In genomic region chr5:77424921-77425320, GRCh38 we compare ENCODE assay signal across 16 cellular contexts.
DNase-seq lines count a peak whose midpoint lies in the region; ATAC-seq and TF ChIP-seq lines count a peak whose summit lies in the region.
"Had no signal": no experiment of that assay in that cellular context is flagged by ENCODE, and none has a peak within 500 bp of the region (broad histone marks: within the 10 kb centered on the region; RNA-seq: fewer than 3 reads in every experiment).

No MANE protein-coding gene starts in this region.

- CTCF ChIA-PET in activated CD8-positive, alpha-beta T cell treated with anti-CD3 and anti-CD28 coated beads for 36 hours (lab: Charles Lee), result no interaction called here
- CTCF ChIA-PET in activated CD8-positive, alpha-beta T cell treated with anti-CD3 and anti-CD28 coated beads, Interleukin-2, amount 10 ng/mL, durations not matched to agents 7 days and 5 days (lab: Charles Lee), result no interaction called here
- CTCF ChIA-PET in Caco-2 (lab: Charles Lee), result no interaction called here

- peak overlapping the region; percentile 73 to 94 for H3K27ac ChIP-seq in thoracic aorta
- H3K27ac ChIP-seq: BLaER1 had no signal

- peaks cover 3% of the 10 kb centered on the region for H3K4me1 Mint-ChIP-seq in activated CD8-positive, alpha-beta T cell treated with anti-CD3 and anti-CD28 coated beads for 36 hours (ENCODE audit: low read depth)
- H3K4me1 Mint-ChIP-seq in activated CD8-positive, alpha-beta T cell treated with anti-CD3 and anti-CD28 coated beads, Interleukin-2, amount 10 ng/mL, durations not matched to agents 7 days and 5 days (ENCODE audit: low read depth), result peaks cover 3% of the 10 kb centered on the region
- H3K4me1 Mint-ChIP-seq in Caco-2 (ENCODE audit: low read depth, unreplicated experiment) (peaks cover 39% of the 10 kb centered on the region), mesothelial cell of epicardium (peaks cover 31% of the 10 kb centered on the region)
- H3K4me1 Mint-ChIP-seq: CD8-positive, alpha-beta memory T cell had no signal

- TF ChIP-seq CTCF in activated CD8-positive, alpha-beta T cell treated with anti-CD3 and anti-CD28 coated beads for 36 hours (IDR thresholded peaks at IDR 0.05), result no peak
- TF ChIP-seq CTCF in Caco-2 (IDR thresholded peaks at IDR 0.05; ENCODE audit: insufficient read depth in 1 of 2, low read depth in 1 of 2, low read length in 1 of 2, severe bottlenecking in 1 of 2, unreplicated experiment in 1 of 2) (no peak), mesothelial cell of epicardium (IDR thresholded peaks at IDR 0.05; ENCODE audit: unreplicated experiment) (no peak), thoracic aorta (IDR thresholded peaks at IDR 0.05) (no peak)

- H3K36me3 ChIP-seq in Caco-2 (ENCODE audit: control insufficient read depth, insufficient read depth, low read length), result no peaks in the 10 kb centered on the region
- no peaks in the 10 kb centered on the region for H3K36me3 ChIP-seq in thoracic aorta

- peak; percentile 39 for ATAC-seq in activated CD8-positive, alpha-beta T cell treated with anti-CD3 and anti-CD28 coated beads for 36 hours
- ATAC-seq in activated CD8-positive, alpha-beta T cell treated with anti-CD3 and anti-CD28 coated beads, Interleukin-2, amount 10 ng/mL, durations not matched to agents 7 days and 5 days, result no peak
- ATAC-seq in thoracic aorta (ENCODE audit: insufficient number of reproducible peaks, low FRiP score, low read depth), result no peak

- H3K9me3 ChIP-seq in Caco-2 (no peaks in the 10 kb centered on the region), thoracic aorta (no peaks in the 10 kb centered on the region)

- H3K27me3 Mint-ChIP-seq in activated CD8-positive, alpha-beta T cell treated with anti-CD3 and anti-CD28 coated beads for 36 hours, result no peaks in the 10 kb centered on the region
- H3K27me3 Mint-ChIP-seq in activated CD8-positive, alpha-beta T cell treated with anti-CD3 and anti-CD28 coated beads, Interleukin-2, amount 10 ng/mL, durations not matched to agents 7 days and 5 days (ENCODE audit: low read depth), result peaks cover 3% of the 10 kb centered on the region
- H3K27me3 Mint-ChIP-seq in Caco-2 (ENCODE audit: insufficient read depth, unreplicated experiment) (no peaks in the 10 kb centered on the region), mesothelial cell of epicardium (ENCODE audit: low read depth) (peaks cover 1% of the 10 kb centered on the region)

- intact Hi-C loops in activated CD8-positive, alpha-beta T cell treated with anti-CD3 and anti-CD28 coated beads for 36 hours (cut with micrococcal nuclease), result no loop called here
- intact Hi-C loops in Caco-2 (cut with micrococcal nuclease; ENCODE audit: unreplicated experiment), result loop anchor here (5.0 kb wide), 1 partner anchor 67 kb away; the partner anchor contains the start of gene WDR41

- BruUV-seq in Caco-2 (replicated peaks; lab: Mats Ljungman, UMichigan), result no TSS peak

- H3K4me1 ChIP-seq in Caco-2, result peaks cover 59% of the 10 kb centered on the region
- peaks cover 21 to 69% of the 10 kb centered on the region in 2 donors for H3K4me1 ChIP-seq in thoracic aorta (ENCODE audit: control insufficient read depth in 1 of 2, low read depth in 2 of 2)
- H3K4me1 ChIP-seq: BLaER1 had no signal

- peaks cover 3% of the 10 kb centered on the region for H3K36me3 Mint-ChIP-seq in activated CD8-positive, alpha-beta T cell treated with anti-CD3 and anti-CD28 coated beads for 36 hours (ENCODE audit: low read depth)
- H3K36me3 Mint-ChIP-seq in activated CD8-positive, alpha-beta T cell treated with anti-CD3 and anti-CD28 coated beads, Interleukin-2, amount 10 ng/mL, durations not matched to agents 7 days and 5 days (ENCODE audit: low read depth), result no peaks in the 10 kb centered on the region
- H3K36me3 Mint-ChIP-seq in Caco-2 (ENCODE audit: insufficient read depth, unreplicated experiment) (peaks cover 19% of the 10 kb centered on the region), mesothelial cell of epicardium (peaks cover 10% of the 10 kb centered on the region)

- H3K4me3 ChIP-seq in Caco-2 (ENCODE audit: low read depth, low read length) (no peak overlapping the region), thoracic aorta (no peak overlapping the region)
- H3K4me3 ChIP-seq: BLaER1 had no signal

- H3K9me3 Mint-ChIP-seq in activated CD8-positive, alpha-beta T cell treated with anti-CD3 and anti-CD28 coated beads for 36 hours, result no peaks in the 10 kb centered on the region
- no peaks in the 10 kb centered on the region for H3K9me3 Mint-ChIP-seq in activated CD8-positive, alpha-beta T cell treated with anti-CD3 and anti-CD28 coated beads, Interleukin-2, amount 10 ng/mL, durations not matched to agents 7 days and 5 days (ENCODE audit: insufficient read depth)
- H3K9me3 Mint-ChIP-seq in Caco-2 (ENCODE audit: unreplicated experiment) (no peaks in the 10 kb centered on the region), mesothelial cell of epicardium (peaks cover 5% of the 10 kb centered on the region)
- H3K9me3 Mint-ChIP-seq: CD8-positive, alpha-beta memory T cell had no signal

- DNase-seq in activated CD8-positive, alpha-beta T cell treated with anti-CD3 and anti-CD28 coated beads for 36 hours, result no peak
- no peak for DNase-seq in activated CD8-positive, alpha-beta T cell treated with anti-CD3 and anti-CD28 coated beads, Interleukin-2, amount 10 ng/mL, durations not matched to agents 7 days and 5 days
- DNase-seq in Caco-2, result no peak
- DNase-seq in mesothelial cell of epicardium (ENCODE audit: low spot score in 2 of 2, unreplicated experiment in 2 of 2), result no peak
- no peak for DNase-seq in thoracic aorta (ENCODE audit: low spot score)
- DNase-seq in SHP77 treated with DMSO at 0.1 percent for 48 hours (lab: John Stamatoyannopoulos, UW), result no peak
- DNase-seq in NCI-H1930 (lab: John Stamatoyannopoulos, UW), result no peak
- DNase-seq in kidney tubule cell (ENCODE audit: low spot score), result no peak
- DNase-seq: 8988T; AML-193; CD8-positive, alpha-beta memory T cell; DMS53; GF-D8; HCEC 1CT; HFFc6 had no signal

- H3K4me3 Mint-ChIP-seq in activated CD8-positive, alpha-beta T cell treated with anti-CD3 and anti-CD28 coated beads for 36 hours, result no peak overlapping the region
- no peak overlapping the region for H3K4me3 Mint-ChIP-seq in activated CD8-positive, alpha-beta T cell treated with anti-CD3 and anti-CD28 coated beads, Interleukin-2, amount 10 ng/mL, durations not matched to agents 7 days and 5 days
- H3K4me3 Mint-ChIP-seq in Caco-2 (ENCODE audit: unreplicated experiment) (no peak overlapping the region), mesothelial cell of epicardium (no peak overlapping the region)
- H3K4me3 Mint-ChIP-seq: CD8-positive, alpha-beta memory T cell; HFFc6 had no signal

- H3K27ac Mint-ChIP-seq in activated CD8-positive, alpha-beta T cell treated with anti-CD3 and anti-CD28 coated beads for 36 hours, result no peak overlapping the region
- H3K27ac Mint-ChIP-seq in activated CD8-positive, alpha-beta T cell treated with anti-CD3 and anti-CD28 coated beads, Interleukin-2, amount 10 ng/mL, durations not matched to agents 7 days and 5 days, result no peak overlapping the region
- peak overlapping the region; percentile 85 for H3K27ac Mint-ChIP-seq in Caco-2 (ENCODE audit: unreplicated experiment)
- peak overlapping the region; percentile 73 for H3K27ac Mint-ChIP-seq in mesothelial cell of epicardium
- H3K27ac Mint-ChIP-seq: CD8-positive, alpha-beta memory T cell; HFFc6 had no signal

- POLR2A ChIA-PET in activated CD8-positive, alpha-beta T cell treated with anti-CD3 and anti-CD28 coated beads for 36 hours (lab: Charles Lee), result no interaction called here
- POLR2A ChIA-PET in activated CD8-positive, alpha-beta T cell treated with anti-CD3 and anti-CD28 coated beads, Interleukin-2, amount 10 ng/mL, durations not matched to agents 7 days and 5 days (lab: Charles Lee), result no interaction called here
- POLR2A ChIA-PET in Caco-2 (lab: Charles Lee), result no interaction called here

- H3K27me3 ChIP-seq in Caco-2 (replicated peaks; ENCODE audit: control insufficient read depth, insufficient read depth, low read length) (no peaks in the 10 kb centered on the region), thoracic aorta (replicated peaks; ENCODE audit: insufficient read depth) (no peaks in the 10 kb centered on the region)
- H3K27me3 ChIP-seq: BLaER1 had no signal

Comparison
In these comparisons a context has a peak if more than half of its experiments do, and no peak if none do; other contexts are left out.
1. H3K27ac Mint-ChIP-seq: peak in Caco-2 (single experiment) and mesothelial cell of epicardium (single experiment); none in activated CD8-positive, alpha-beta T cell treated with anti-CD3 and anti-CD28 coated beads for 36 hours (single experiment) and activated CD8-positive, alpha-beta T cell treated with anti-CD3 and anti-CD28 coated beads, Interleukin-2, amount 10 ng/mL, durations not matched to agents 7 days and 5 days (single experiment).